ENCODE assay signal across 32 cellular contexts in the genomic region with DNA sequence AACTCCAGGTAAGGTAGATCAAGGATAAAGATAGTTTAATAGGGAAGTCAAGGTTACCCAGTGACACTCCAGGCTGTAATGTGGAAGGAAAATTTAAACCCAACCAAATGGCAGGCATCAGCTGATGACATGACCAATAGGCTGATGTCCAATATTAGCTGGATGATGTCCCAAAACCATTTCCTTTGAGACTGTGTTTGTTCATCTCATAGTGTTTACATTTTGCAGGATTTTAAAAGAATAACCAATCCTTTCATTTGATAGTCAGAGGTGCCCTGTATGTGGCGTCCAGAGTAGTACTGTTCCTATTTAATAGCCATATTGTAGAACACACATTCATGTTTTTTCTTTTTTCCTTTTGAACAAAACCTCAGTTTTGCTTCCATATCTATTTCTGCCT. TPM values are rescaled to one million over a fixed set of nuclear protein-coding genes. Genes with fewer than 3 reads are reported as not detected.
"Had no signal": no experiment of that assay in that cellular context is flagged by ENCODE, and none has a peak within 500 bp of the region (broad histone marks: within the 10 kb centered on the region; RNA-seq: fewer than 3 reads in every experiment).

No MANE protein-coding gene starts in this region.

- H3K9ac ChIP-seq: SK-N-SH had no signal

- H3K4me3 ChIP-seq: SJSA1 had no signal

- H3K4me2 ChIP-seq: SK-N-SH had no signal

- H3K27me3 Mint-ChIP-seq: activated naive CD8-positive, alpha-beta T cell treated with anti-CD3 and anti-CD28 coated beads for 36 hours had no signal

- H3K9me3 Mint-ChIP-seq: activated B cell treated with CpG ODN at 0.5 μM for 24 hours; activated CD4-positive, alpha-beta memory T cell treated with anti-CD3 and anti-CD28 coated beads, Interleukin-2, amount 10 ng/mL, durations not matched to agents 7 days and 5 days; activated naive CD8-positive, alpha-beta T cell treated with anti-CD3 and anti-CD28 coated beads for 36 hours; T-helper 1 cell treated with Interleukin-12 subunit alpha and Interleukin-12 subunit beta and Interleukin-4 antibody, amounts not matched to agents 30 μg/mL and 1 μg/mL, for 36 hours; T-helper 2 cell treated with Interferon-gamma antibody and Interleukin-4, amounts not matched to agents 5 μg/mL and 100 μg/mL, for 36 hours had no signal

- H3K27ac ChIP-seq: brain microvascular endothelial cell, SJSA1 had no signal

- H3K36me3 ChIP-seq: brain microvascular endothelial cell, SJSA1 had no signal

- H3K4me3 Mint-ChIP-seq: activated B cell treated with CpG ODN at 0.5 μM for 24 hours; activated CD4-positive, alpha-beta memory T cell treated with anti-CD3 and anti-CD28 coated beads, Interleukin-2, amount 10 ng/mL, durations not matched to agents 7 days and 5 days; activated CD8-positive, alpha-beta memory T cell treated with anti-CD3 and anti-CD28 coated beads, Interleukin-2, amount 10 ng/mL, durations not matched to agents 7 days and 5 days; activated naive CD8-positive, alpha-beta T cell treated with anti-CD3 and anti-CD28 coated beads for 36 hours; T-helper 1 cell treated with Interleukin-12 subunit alpha and Interleukin-12 subunit beta and Interleukin-4 antibody, amounts not matched to agents 30 μg/mL and 1 μg/mL, for 36 hours; T-helper 2 cell treated with Interferon-gamma antibody and Interleukin-4, amounts not matched to agents 5 μg/mL and 100 μg/mL, for 36 hours had no signal

- H3K9me3 ChIP-seq: SJSA1, SK-N-SH had no signal

- H3K36me3 Mint-ChIP-seq: activated CD8-positive, alpha-beta memory T cell treated with anti-CD3 and anti-CD28 coated beads, Interleukin-2, amount 10 ng/mL, durations not matched to agents 7 days and 5 days; activated naive CD8-positive, alpha-beta T cell treated with anti-CD3 and anti-CD28 coated beads for 36 hours had no signal

- ATAC-seq: activated CD8-positive, alpha-beta memory T cell treated with anti-CD3 and anti-CD28 coated beads, Interleukin-2, amount 10 ng/mL, durations not matched to agents 7 days and 5 days had no signal

- H3K27me3 ChIP-seq: brain microvascular endothelial cell, SJSA1 had no signal

- H3K27ac Mint-ChIP-seq: activated B cell treated with CpG ODN at 0.5 μM for 24 hours; activated CD4-positive, alpha-beta memory T cell treated with anti-CD3 and anti-CD28 coated beads, Interleukin-2, amount 10 ng/mL, durations not matched to agents 7 days and 5 days; activated CD8-positive, alpha-beta memory T cell treated with anti-CD3 and anti-CD28 coated beads, Interleukin-2, amount 10 ng/mL, durations not matched to agents 7 days and 5 days; activated naive CD8-positive, alpha-beta T cell treated with anti-CD3 and anti-CD28 coated beads for 36 hours; T-helper 1 cell treated with Interleukin-12 subunit alpha and Interleukin-12 subunit beta and Interleukin-4 antibody, amounts not matched to agents 30 μg/mL and 1 μg/mL, for 36 hours; T-helper 2 cell treated with Interferon-gamma antibody and Interleukin-4, amounts not matched to agents 5 μg/mL and 100 μg/mL, for 36 hours had no signal

- H3K4me1 Mint-ChIP-seq: activated CD4-positive, alpha-beta memory T cell treated with anti-CD3 and anti-CD28 coated beads, Interleukin-2, amount 10 ng/mL, durations not matched to agents 7 days and 5 days; activated CD8-positive, alpha-beta memory T cell treated with anti-CD3 and anti-CD28 coated beads, Interleukin-2, amount 10 ng/mL, durations not matched to agents 7 days and 5 days; activated naive CD8-positive, alpha-beta T cell treated with anti-CD3 and anti-CD28 coated beads for 36 hours had no signal

- DNase-seq: activated B cell treated with CpG ODN at 0.5 μM for 24 hours; activated CD4-positive, alpha-beta memory T cell treated with anti-CD3 and anti-CD28 coated beads, Interleukin-2, amount 10 ng/mL, durations not matched to agents 7 days and 5 days; activated CD4-positive, alpha-beta T cell treated with anti-CD3 and anti-CD28 coated beads for 1 hour; activated CD4-positive, alpha-beta T cell treated with anti-CD3 and anti-CD28 coated beads for 48 hours; activated CD8-positive, alpha-beta memory T cell treated with anti-CD3 and anti-CD28 coated beads for 24 hours; activated CD8-positive, alpha-beta memory T cell treated with anti-CD3 and anti-CD28 coated beads, Interleukin-2, amount 10 ng/mL, durations not matched to agents 7 days and 5 days; activated CD8-positive, alpha-beta memory T cell treated with anti-CD3 and anti-CD28 coated beads, Interleukin-2, amount 50 U/mL, for 48 hours; activated effector memory CD4-positive, alpha-beta T cell treated with Interleukin-2 at 50 U/mL for 16 hours; activated naive CD4-positive, alpha-beta T cell; activated naive CD4-positive, alpha-beta T cell treated with anti-CD3 and anti-CD28 coated beads, Interleukin-2, amount 50 U/mL, for 16 hours; activated naive CD8-positive, alpha-beta T cell treated with anti-CD3 and anti-CD28 coated beads for 36 hours; activated T-cell treated with anti-CD3 and anti-CD28 coated beads, Interleukin-2, amount 50 U/mL, for 48 hours; amniotic stem cell; aorta; brain microvascular endothelial cell; central memory CD4-positive, alpha-beta T cell; Karpas-422; KBM-7; MM.1S; MV-4-11; NCI-H1105; NCI-H1417 treated with DMSO at 0.1 percent for 48 hours; NCI-H187 treated with DMSO at 0.1 percent for 48 hours; NCI-H2171; NCI-H226; NCI-H524 treated with DMSO at 0.1 percent for 48 hours; SHP77; SK-N-SH had no signal

RNA-seq across cellular contexts. Expression of gene TMEM158, which starts 23.3 kb away (rescaled TPM):
- total RNA-seq: activated CD4-positive, alpha-beta memory T cell treated with anti-CD3 and anti-CD28 coated beads, Interleukin-2, amount 10 ng/mL, durations not matched to agents 7 days and 5 days; OCI-LY7 had no signal
